Comparison of ENCODE assay signal across 9 cellular contexts in genomic region chr5:149990518-149991376, GRCh38. TPM values are rescaled to one million over a fixed set of nuclear protein-coding genes. Genes with fewer than 3 reads are reported as not detected.
DNase-seq lines count a peak whose midpoint lies in the region; ATAC-seq, FAIRE-seq and TF ChIP-seq lines count a peak whose summit lies in the region.
"Had no signal": no experiment of that assay in that cellular context is flagged by ENCODE, and none has a peak within 500 bp of the region (broad histone marks: within the 10 kb centered on the region; RNA-seq: fewer than 3 reads in every experiment).

No MANE protein-coding gene starts in this region.

- H2AFZ ChIP-seq in neural progenitor cell (replicated peaks) = no peak overlapping the region

- H3K27me3 Mint-ChIP-seq in CD4-positive, alpha-beta memory T cell = no peaks in the 10 kb centered on the region
- H3K27me3 Mint-ChIP-seq in neural progenitor cell (ENCODE audit: insufficient read depth, low read depth) = no peaks in the 10 kb centered on the region
- H3K27me3 Mint-ChIP-seq: IgD-negative memory B cell had no signal

- H3K36me3 Mint-ChIP-seq in CD4-positive, alpha-beta memory T cell = peaks cover 5 to 6% of the 10 kb centered on the region in 2 donors
- peaks cover 2% of the 10 kb centered on the region for H3K36me3 Mint-ChIP-seq in neural progenitor cell

- intact Hi-C loops in CD4-positive, alpha-beta memory T cell (cut with micrococcal nuclease) = loop anchor here (1.0 to 2.0 kb wide), 5 partner anchors 11 to 354 kb away; no protein-coding TSS in a partner anchor

- H3K4me1 ChIP-seq in CD4-positive, alpha-beta memory T cell (ENCODE audit: insufficient read depth, low read length) = no peaks in the 10 kb centered on the region
- H3K4me1 ChIP-seq in neural progenitor cell = no peaks in the 10 kb centered on the region
- peaks cover 11 to 25% of the 10 kb centered on the region in 2 donors for H3K4me1 ChIP-seq in thoracic aorta (ENCODE audit: control insufficient read depth in 1 of 2, low read depth in 2 of 2)

- H3K4me1 Mint-ChIP-seq in CD4-positive, alpha-beta memory T cell = peaks cover 0 to 2% (median under 1%) of the 10 kb centered on the region in 4 donors
- no peaks in the 10 kb centered on the region for H3K4me1 Mint-ChIP-seq in neural progenitor cell

- no peak overlapping the region for H3K9ac ChIP-seq in neural progenitor cell

- no peaks in the 10 kb centered on the region for H3K36me3 ChIP-seq in CD4-positive, alpha-beta memory T cell (ENCODE audit: insufficient read depth, low read length)
- H3K36me3 ChIP-seq in neural progenitor cell (no peaks in the 10 kb centered on the region), thoracic aorta (no peaks in the 10 kb centered on the region)

- peak; percentile 56 to 65 (median 60) for DNase-seq in CD4-positive, alpha-beta memory T cell
- DNase-seq in GM20000 (ENCODE audit: low spot score) (peak; percentile 73), Kasumi-1 (lab: John Stamatoyannopoulos, UW) (peak; percentile 68 to 89), RCC 7860 (ENCODE audit: low spot score) (peak; percentile 67), fibroblast of mammary gland (ENCODE audit: low read depth) (peak; percentile 74), neural progenitor cell (ENCODE audit: low spot score) (peak; percentile 86), thoracic aorta (ENCODE audit: low spot score) (peak; percentile 41)
- DNase-seq in activated T-cell treated with anti-CD3 and anti-CD28 coated beads, Interleukin-2, amount 50 U/mL, for 48 hours = peak; percentile 70 to 73

- no peak overlapping the region for H3K27ac ChIP-seq in CD4-positive, alpha-beta memory T cell (ENCODE audit: low read depth, low read length)
- no peak overlapping the region for H3K27ac ChIP-seq in neural progenitor cell
- no peak overlapping the region for H3K27ac ChIP-seq in thoracic aorta

- CTCF ChIA-PET in CD4-positive, alpha-beta memory T cell (lab: Charles Lee; ENCODE audit: partially characterized antibody) = interaction anchor here (0.7 to 6.1 kb wide), 32 partner anchors 9 to 623 kb away, joined by 3 to 167 read pairs (median 4); partner anchors contain the start of genes HMGXB3, SLC26A2 and TIGD6

- no peaks in the 10 kb centered on the region for H3K79me2 ChIP-seq in neural progenitor cell (ENCODE audit: low read depth)

- ATAC-seq in thoracic aorta (ENCODE audit: insufficient number of reproducible peaks, low FRiP score, low read depth) = no peak

- H3K4me3 ChIP-seq in CD4-positive, alpha-beta memory T cell (ENCODE audit: low read length in 2 of 2) = no peak overlapping the region
- no peak overlapping the region for H3K4me3 ChIP-seq in fibroblast of mammary gland (ENCODE audit: control insufficient read depth, low read depth, low read length)
- H3K4me3 ChIP-seq in neural progenitor cell = no peak overlapping the region
- H3K4me3 ChIP-seq in thoracic aorta = no peak overlapping the region

- H4K20me1 ChIP-seq in neural progenitor cell (ENCODE audit: low read depth) = no peaks in the 10 kb centered on the region

- FAIRE-seq in RCC 7860 (lab: Jason Lieb, UNC) = peak; percentile 83

- H3K4me3 Mint-ChIP-seq in CD4-positive, alpha-beta memory T cell = no peak overlapping the region
- H3K4me3 Mint-ChIP-seq in neural progenitor cell = no peak overlapping the region
- H3K4me3 Mint-ChIP-seq: IgD-negative memory B cell had no signal

- peaks cover 7% of the 10 kb centered on the region for H3F3A ChIP-seq in neural progenitor cell (ENCODE audit: low read depth)

- no peaks in the 10 kb centered on the region for H3K9me3 Mint-ChIP-seq in CD4-positive, alpha-beta memory T cell
- H3K9me3 Mint-ChIP-seq in neural progenitor cell = no peaks in the 10 kb centered on the region
- H3K9me3 Mint-ChIP-seq: IgD-negative memory B cell had no signal

- no peak overlapping the region for H3K27ac Mint-ChIP-seq in CD4-positive, alpha-beta memory T cell
- no peak overlapping the region for H3K27ac Mint-ChIP-seq in neural progenitor cell
- H3K27ac Mint-ChIP-seq: IgD-negative memory B cell had no signal

- H3K9me3 ChIP-seq in CD4-positive, alpha-beta memory T cell (ENCODE audit: control insufficient read depth in 1 of 2, low read length in 2 of 2) = no peaks in the 10 kb centered on the region
- H3K9me3 ChIP-seq in neural progenitor cell (ENCODE audit: low read depth) (no peaks in the 10 kb centered on the region), thoracic aorta (no peaks in the 10 kb centered on the region)

- no peak overlapping the region for H3K4me2 ChIP-seq in neural progenitor cell

- TF ChIP-seq CTCF in GM20000 (IDR thresholded peaks at IDR 0.05; ENCODE audit: extremely low read depth, missing control alignments) = peak; percentile 94
- peak; percentile 95 for TF ChIP-seq CTCF in fibroblast of mammary gland (conservative IDR thresholded peaks at IDR 0.05; ENCODE audit: control insufficient read depth, insufficient read depth, low read depth, low read length)
- peak; percentile 98 for TF ChIP-seq CTCF in neural progenitor cell (IDR thresholded peaks at IDR 0.05)
- TF ChIP-seq CTCF in thoracic aorta (IDR thresholded peaks at IDR 0.05) = peak; percentile 92

- H3K27me3 ChIP-seq in CD4-positive, alpha-beta memory T cell (ENCODE audit: insufficient read depth, low read length) = no peaks in the 10 kb centered on the region
- H3K27me3 ChIP-seq in neural progenitor cell = no peaks in the 10 kb centered on the region
- H3K27me3 ChIP-seq in thoracic aorta (replicated peaks; ENCODE audit: insufficient read depth) = no peaks in the 10 kb centered on the region

- POLR2A ChIA-PET in CD4-positive, alpha-beta memory T cell (lab: Charles Lee; ENCODE audit: partially characterized antibody) = interaction anchor here (1.4 to 2.3 kb wide), 2 partner anchors 9 to 156 kb away, joined by 10 to 13 read pairs; partner anchors contain the start of genes HMGXB3 and TIGD6

RNA-seq across cellular contexts. Expression of gene TIGD6, which starts 9.7 kb away (rescaled TPM):
- 1 to 10 TPM; 5.8 to 6.8 TPM for total RNA-seq in CD4-positive, alpha-beta memory T cell
- 1 to 10 TPM; 1.3 TPM for polyA plus RNA-seq in CD4-positive, alpha-beta memory T cell
- total RNA-seq in neural progenitor cell (ENCODE audit: low replicate concordance) (4.1 and 4.7 TPM in 2 replicates), thoracic aorta (10 to 100 TPM in 1 of 2 donors, 1 to 10 TPM in 1; 3.4 to 10.0 TPM)

RNA-seq across cellular contexts. Expression of gene HMGXB3, which starts 9.8 kb away (rescaled TPM):
- 10 to 100 TPM; 35.3 to 35.4 TPM for total RNA-seq in CD4-positive, alpha-beta memory T cell
- 10 to 100 TPM in 1 of 2 donors, 1 to 10 TPM in 1; 8.5 to 14.6 TPM for polyA plus RNA-seq in CD4-positive, alpha-beta memory T cell
- total RNA-seq in neural progenitor cell (ENCODE audit: low replicate concordance) = 23.1 and 31.3 TPM in 2 replicates
- 10 to 100 TPM; 49.2 to 50.1 TPM for total RNA-seq in thoracic aorta

RNA-seq across cellular contexts. Expression of gene SLC26A2, which starts 30.2 kb away (rescaled TPM):
- total RNA-seq in CD4-positive, alpha-beta memory T cell = 10 to 100 TPM; 14.2 to 14.3 TPM
- 1 to 10 TPM; 1.4 to 4.0 TPM for polyA plus RNA-seq in CD4-positive, alpha-beta memory T cell
- 14.0 and 20.1 TPM in 2 replicates for total RNA-seq in neural progenitor cell (ENCODE audit: low replicate concordance)
- 10 to 100 TPM; 16.9 to 32.0 TPM for total RNA-seq in thoracic aorta

RNA-seq across cellular contexts. Expression of gene PDE6A, which starts 46.2 kb away (rescaled TPM):
- not detected for total RNA-seq in CD4-positive, alpha-beta memory T cell
- not detected for polyA plus RNA-seq in CD4-positive, alpha-beta memory T cell
- not detected in 2 replicates for total RNA-seq in neural progenitor cell (ENCODE audit: low replicate concordance)
- total RNA-seq in thoracic aorta = not detected
